Comparison of ENCODE assay signal across 8 cellular contexts in the genomic region with DNA sequence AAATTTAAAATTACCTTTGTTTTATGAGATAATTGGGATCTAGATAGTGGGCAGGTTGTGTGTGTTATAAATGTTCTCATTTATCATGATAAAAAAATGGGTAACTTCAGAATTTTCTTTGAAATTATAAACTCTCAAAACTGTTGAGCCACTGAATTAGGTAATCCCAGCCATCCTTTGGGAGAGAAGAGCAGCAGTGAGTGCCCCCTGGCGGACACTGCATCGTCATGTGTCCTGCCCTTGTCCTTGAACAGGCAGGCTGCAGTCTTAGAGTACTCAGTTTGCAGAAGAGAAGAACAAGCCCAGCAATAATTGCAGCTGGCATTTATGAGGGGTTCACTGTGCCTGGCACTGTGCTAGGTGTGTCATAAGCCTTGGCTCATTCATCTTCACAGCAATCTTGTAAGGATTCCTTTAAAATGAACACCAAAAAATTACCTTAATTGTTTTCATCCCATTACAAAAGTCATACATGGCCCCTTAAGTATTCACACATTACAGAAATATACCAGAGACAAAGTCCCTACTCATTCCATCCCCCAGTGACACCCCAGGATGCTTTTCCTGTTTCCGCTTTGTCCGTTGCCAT.
DNase-seq lines count a peak whose midpoint lies in the region; ATAC-seq and TF ChIP-seq lines count a peak whose summit lies in the region.

No MANE protein-coding gene starts in this region.

- no peak overlapping the region for H3K4me3 ChIP-seq in body of pancreas

- no peaks in the 10 kb centered on the region for H3K9me3 ChIP-seq in body of pancreas

- no peaks in the 10 kb centered on the region for H3K27me3 ChIP-seq in body of pancreas

- H3K4me1 ChIP-seq in body of pancreas: peaks cover 12% of the 10 kb centered on the region

- H3K27ac ChIP-seq in body of pancreas: no peak overlapping the region

- WGBS in body of pancreas, 2 donors: 29 to 45% methylated on average over 4 of the region's 4 CpGs

- TF ChIP-seq CTCF in AG09319 (IDR thresholded peaks at IDR 0.05; ENCODE audit: low read depth, low read length): peak; percentile 93
- TF ChIP-seq CTCF in body of pancreas (IDR thresholded peaks at IDR 0.05): peak; percentile 79 to 93 (median 86)

- intact Hi-C loops in body of pancreas (cut with DNase I): no loop called here

- TF ChIP-seq POLR2A in body of pancreas (IDR thresholded peaks at IDR 0.05): no peak

- H3K36me3 ChIP-seq in body of pancreas (replicated peaks in 1 of 2; ENCODE audit: insufficient read depth in 1 of 2, low read depth in 2 of 2): no peaks in the 10 kb centered on the region

- ATAC-seq in GM21367 (IDR thresholded peaks at IDR 0.05; ENCODE audit: unreplicated experiment) (peak; percentile 56), body of pancreas (peak; percentile 66), HG02973 (IDR thresholded peaks at IDR 0.05; ENCODE audit: unreplicated experiment) (no peak)

- DNase-seq in AG09319 (ENCODE audit: extremely low read depth, low read depth) (peak; percentile 49), NCI-H2081 treated with DMSO at 0.1 percent for 48 hours (lab: John Stamatoyannopoulos, UW) (peak; percentile 12), UCSD-AML1 (lab: John Stamatoyannopoulos, UW; ENCODE audit: unreplicated experiment) (peak; percentile 80), body of pancreas (peak; percentile 88 to 93 (median 88)), iPS-NIHi11 (ENCODE audit: low spot score) (peak; percentile 93)
- peak; percentile 26 to 48 for DNase-seq in stimulated activated CD4-positive, alpha-beta T cell treated with anti-CD3 and anti-CD28 coated beads, Interleukin-15, amount 100 ng/mL, for 1 hour (ENCODE audit: low read depth in 1 of 2, low spot score in 1 of 2)

Comparison
In these comparisons a context has a peak if more than half of its experiments do, and no peak if none do; other contexts are left out.
1. DNase-seq: peak in every context shown above with its lines; median percentile 93 in iPS-NIHi11; 88 in body of pancreas; 80 in UCSD-AML1; 49 in AG09319; 37 in stimulated activated CD4-positive, alpha-beta T cell treated with anti-CD3 and anti-CD28 coated beads, Interleukin-15, amount 100 ng/mL, for 1 hour; 12 in NCI-H2081 treated with DMSO at 0.1 percent for 48 hours.